9 cellular contexts compared by ENCODE assay signal in the genomic region with DNA sequence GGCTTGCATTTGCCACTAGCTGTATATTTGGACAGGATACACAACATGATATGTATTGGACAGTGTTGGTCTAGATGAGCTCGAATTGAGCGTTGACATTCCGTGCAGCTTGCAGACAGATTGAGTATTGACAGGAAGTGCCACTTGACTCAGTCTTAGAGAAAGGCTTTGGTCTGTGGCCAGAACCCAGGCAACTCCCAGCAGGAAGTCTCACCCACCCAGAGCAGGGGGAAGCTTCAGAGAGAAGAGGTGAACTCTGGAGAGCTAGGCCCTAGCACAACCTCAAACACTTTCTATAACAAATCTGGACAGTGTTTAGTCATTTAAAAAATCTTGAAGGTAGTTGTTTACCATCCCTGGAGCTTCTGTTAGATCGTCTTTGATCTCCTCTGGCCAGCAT.
DNase-seq lines count a peak whose midpoint lies in the region; ATAC-seq and TF ChIP-seq lines count a peak whose summit lies in the region.
"Had no signal": no experiment of that assay in that cellular context is flagged by ENCODE, and none has a peak within 500 bp of the region (broad histone marks: within the 10 kb centered on the region; RNA-seq: fewer than 3 reads in every experiment).

No MANE protein-coding gene starts in this region.

- peaks cover 0 to 1% (median 0%) of the 10 kb centered on the region in 3 donors for H3K27me3 Mint-ChIP-seq in CD14-positive monocyte (ENCODE audit: low read depth in 3 of 3)

- intact Hi-C loops in CD14-positive monocyte (cut with micrococcal nuclease): no loop called here

- H3K9me3 Mint-ChIP-seq in CD14-positive monocyte: peaks cover 0 to 4% (median 2%) of the 10 kb centered on the region in 7 donors

- no peak overlapping the region for H3K4me3 Mint-ChIP-seq in CD14-positive monocyte

- TF ChIP-seq CTCF in brain microvascular endothelial cell (IDR thresholded peaks at IDR 0.05; ENCODE audit: low read depth, low read length, missing control alignments): no peak
- no peak for TF ChIP-seq CTCF in CD14-positive monocyte (IDR thresholded peaks at IDR 0.05)

- H3K4me3 ChIP-seq in brain microvascular endothelial cell (ENCODE audit: low read depth, low read length): no peak overlapping the region

- peak overlapping the region in 1 of 7 donors; percentile 70 for H3K27ac Mint-ChIP-seq in CD14-positive monocyte

- H3K4me1 Mint-ChIP-seq in CD14-positive monocyte: no peaks in the 10 kb centered on the region

- ATAC-seq in GM19328 (IDR thresholded peaks at IDR 0.05; ENCODE audit: unreplicated experiment) (peak; percentile 75), HG03342 (IDR thresholded peaks at IDR 0.05; ENCODE audit: unreplicated experiment) (peak; percentile 83)

- no peaks in the 10 kb centered on the region for H3K36me3 ChIP-seq in brain microvascular endothelial cell (replicated peaks)
- H3K36me3 ChIP-seq: neutrophil had no signal

- DNase-seq in AG08396 (ENCODE audit: low spot score): peak; percentile 37
- peak in 3 of 5 donors; percentile 20 to 94 (median 31) for DNase-seq in T-helper 1 cell
- peak; percentile 33 for DNase-seq in brain microvascular endothelial cell
- peak; percentile 17 to 37 (median 25) for DNase-seq in stimulated activated CD4-positive, alpha-beta T cell treated with anti-CD3 and anti-CD28 coated beads, TNF-alpha, amount 100 ng/mL, for 48 hours (ENCODE audit: low read depth in 3 of 3)
- no peak for DNase-seq in CD14-positive monocyte (ENCODE audit: low spot score)
- DNase-seq in GF-D8 (lab: John Stamatoyannopoulos, UW): no peak

- in situ Hi-C loops in brain microvascular endothelial cell (cut with HindIII; ENCODE audit: low pct_ligation_motif_present, low sequenced_read_pairs): no loop called here

- no peaks in the 10 kb centered on the region for H3K27me3 ChIP-seq in brain microvascular endothelial cell (replicated peaks)
- H3K27me3 ChIP-seq: neutrophil had no signal

- no peak overlapping the region for H3K27ac ChIP-seq in brain microvascular endothelial cell
- H3K27ac ChIP-seq: neutrophil had no signal

- H3K36me3 Mint-ChIP-seq in CD14-positive monocyte: no peaks in the 10 kb centered on the region

Comparison
In these comparisons a context has a peak if more than half of its experiments do, and no peak if none do; other contexts are left out.
1. DNase-seq: peak in AG08396 (single experiment), T-helper 1 cell (3 of 5), brain microvascular endothelial cell (single experiment) and stimulated activated CD4-positive, alpha-beta T cell treated with anti-CD3 and anti-CD28 coated beads, TNF-alpha, amount 100 ng/mL, for 48 hours (3 of 3); none in CD14-positive monocyte (single experiment) and GF-D8 (single experiment).